Comparison of ENCODE assay signal across 19 cellular contexts in genomic region chr15:70775160-70775559, GRCh38. TPM values are rescaled to one million over a fixed set of nuclear protein-coding genes. Genes with fewer than 3 reads are reported as not detected.
DNase-seq lines count a peak whose midpoint lies in the region; ATAC-seq, FAIRE-seq and TF ChIP-seq lines count a peak whose summit lies in the region.
"Had no signal": no experiment of that assay in that cellular context is flagged by ENCODE, and none has a peak within 500 bp of the region (broad histone marks: within the 10 kb centered on the region; RNA-seq: fewer than 3 reads in every experiment).

No MANE protein-coding gene starts in this region.

- no peaks in the 10 kb centered on the region for H3K36me3 Mint-ChIP-seq in activated T-cell treated with anti-CD3 and anti-CD28 coated beads, Interleukin-2, amount 50 U/mL, for 24 hours (ENCODE audit: low read depth)
- H3K36me3 Mint-ChIP-seq: activated CD4-positive, alpha-beta memory T cell treated with anti-CD3 and anti-CD28 coated beads for 36 hours had no signal

- H3K79me2 ChIP-seq in keratinocyte (ENCODE audit: control insufficient read depth, insufficient read depth, low read length): no peaks in the 10 kb centered on the region

- H3K4me2 ChIP-seq in keratinocyte (ENCODE audit: control insufficient read depth, extremely low read depth, insufficient read depth, low read depth, low read length): peak overlapping the region; percentile 37

- H3K27ac Mint-ChIP-seq in activated T-cell treated with anti-CD3 and anti-CD28 coated beads, Interleukin-2, amount 50 U/mL, for 24 hours: no peak overlapping the region
- H3K27ac Mint-ChIP-seq: activated CD4-positive, alpha-beta memory T cell treated with anti-CD3 and anti-CD28 coated beads for 36 hours; nephron progenitor cell; T-helper 1 cell treated with Interleukin-12 subunit alpha and Interleukin-12 subunit beta and Interleukin-4 antibody, amounts not matched to agents 30 μg/mL and 1 μg/mL, for 36 hours had no signal

- no peaks in the 10 kb centered on the region for H3K9me3 Mint-ChIP-seq in activated T-cell treated with anti-CD3 and anti-CD28 coated beads, Interleukin-2, amount 50 U/mL, for 24 hours
- H3K9me3 Mint-ChIP-seq: activated CD4-positive, alpha-beta memory T cell treated with anti-CD3 and anti-CD28 coated beads for 36 hours; nephron progenitor cell; T-helper 1 cell treated with Interleukin-12 subunit alpha and Interleukin-12 subunit beta and Interleukin-4 antibody, amounts not matched to agents 30 μg/mL and 1 μg/mL, for 36 hours had no signal

- no peaks in the 10 kb centered on the region for H3K36me3 ChIP-seq in keratinocyte (ENCODE audit: control insufficient read depth in 2 of 2, extremely low read depth in 1 of 2, insufficient read depth in 2 of 2, low read length in 2 of 2)
- H3K36me3 ChIP-seq: left lung, tibial nerve had no signal

- no peak for ATAC-seq in GM19328 (IDR thresholded peaks at IDR 0.05; ENCODE audit: unreplicated experiment)
- no peak for ATAC-seq in HG03571 (IDR thresholded peaks at IDR 0.05; ENCODE audit: unreplicated experiment)
- ATAC-seq: left lung had no signal

- no peak overlapping the region for H3K4me3 Mint-ChIP-seq in activated T-cell treated with anti-CD3 and anti-CD28 coated beads, Interleukin-2, amount 50 U/mL, for 24 hours
- H3K4me3 Mint-ChIP-seq: activated CD4-positive, alpha-beta memory T cell treated with anti-CD3 and anti-CD28 coated beads for 36 hours; nephron progenitor cell; T-helper 1 cell treated with Interleukin-12 subunit alpha and Interleukin-12 subunit beta and Interleukin-4 antibody, amounts not matched to agents 30 μg/mL and 1 μg/mL, for 36 hours had no signal

- no peaks in the 10 kb centered on the region for H3K9me1 ChIP-seq in keratinocyte (ENCODE audit: control insufficient read depth, extremely low read depth, insufficient read depth, low read length)

- DNase-seq in ACHN (peak; percentile 73), HTR-8/SVneo (ENCODE audit: insufficient read length, low spot score) (peak; percentile 84), astrocyte of the hippocampus (ENCODE audit: low read depth, low spot score) (peak; percentile 71), keratinocyte (ENCODE audit: low read depth, low spot score) (no peak)
- no peak for DNase-seq in activated T-cell treated with anti-CD3 and anti-CD28 coated beads, Interleukin-2, amount 50 U/mL, for 24 hours
- DNase-seq in activated CD8-positive, alpha-beta memory T cell treated with anti-CD3 and anti-CD28 coated beads for 24 hours: no peak
- DNase-seq: activated CD4-positive, alpha-beta memory T cell treated with anti-CD3 and anti-CD28 coated beads for 36 hours; activated naive CD4-positive, alpha-beta T cell; KG1; left lung; NCI-H2081 treated with DMSO at 0.1 percent for 48 hours; nephron progenitor cell; NK-92 treated with Interleukin-12 subunit alpha and Interleukin-12 subunit beta, amount 100 ng/mL, for 24 hours had no signal

- FAIRE-seq in HTR-8/SVneo (lab: Jason Lieb, UNC) (peak; percentile 40), keratinocyte (lab: Jason Lieb, UNC) (peak; percentile 77)
- FAIRE-seq: GM18507 had no signal

- in situ Hi-C loops in ACHN (cut with HindIII; ENCODE audit: low pct_ligation_motif_present, low pct_unique_long_range_greater_than_20kb, low sequenced_read_pairs): no loop called here

- TF ChIP-seq CTCF in keratinocyte (optimal IDR thresholded peaks at IDR 0.05 in 1 of 3, IDR thresholded peaks at IDR 0.05 in 1 of 3, conservative IDR thresholded peaks at IDR 0.05 in 1 of 3; ENCODE audit: extremely low read depth in 1 of 3, insufficient read depth in 2 of 3, low read length in 3 of 3): no peak

- peaks cover 31% of the 10 kb centered on the region for H3K4me1 ChIP-seq in keratinocyte (ENCODE audit: control insufficient read depth, extremely low read depth, insufficient read depth, low read length)
- H3K4me1 ChIP-seq: left lung, tibial nerve had no signal

- no peak overlapping the region for H2AFZ ChIP-seq in keratinocyte (ENCODE audit: control insufficient read depth, low read length)

- no peaks in the 10 kb centered on the region for H3K9me3 ChIP-seq in keratinocyte (ENCODE audit: control insufficient read depth, low read depth, low read length)
- H3K9me3 ChIP-seq: left lung, tibial nerve had no signal

- no peak overlapping the region for H3K4me3 ChIP-seq in keratinocyte (ENCODE audit: control insufficient read depth in 2 of 3, extremely low read depth in 1 of 3, insufficient read depth in 2 of 3, low read depth in 1 of 3, low read length in 3 of 3)
- H3K4me3 ChIP-seq: coronary artery, left lung, tibial nerve had no signal

- peaks cover 8% of the 10 kb centered on the region for H3K27me3 Mint-ChIP-seq in activated T-cell treated with anti-CD3 and anti-CD28 coated beads, Interleukin-2, amount 50 U/mL, for 24 hours

- peaks cover 4% of the 10 kb centered on the region for H3K4me1 Mint-ChIP-seq in activated T-cell treated with anti-CD3 and anti-CD28 coated beads, Interleukin-2, amount 50 U/mL, for 24 hours (ENCODE audit: low read depth)

- H3K27ac ChIP-seq in keratinocyte (ENCODE audit: control insufficient read depth, insufficient read depth, low read length): no peak overlapping the region
- H3K27ac ChIP-seq: left lung, tibial nerve had no signal

- H3K9ac ChIP-seq in keratinocyte (ENCODE audit: control insufficient read depth, extremely low read depth, insufficient read depth, low read length): no peak overlapping the region

- H4K20me1 ChIP-seq in keratinocyte (ENCODE audit: control insufficient read depth, extremely low read depth, insufficient read depth, low read length): no peaks in the 10 kb centered on the region

- dilution Hi-C loops in keratinocyte (cut with MboI; ENCODE audit: extremely low pct_ligation_motif_present, low sequenced_read_pairs): no loop called here

- no peaks in the 10 kb centered on the region for H3K27me3 ChIP-seq in keratinocyte (ENCODE audit: control insufficient read depth, extremely low read depth, insufficient read depth, low read length)
- H3K27me3 ChIP-seq: tibial nerve had no signal

RNA-seq across cellular contexts. Expression of gene UACA, which starts 11.8 kb away (rescaled TPM):
- polyA plus RNA-seq in keratinocyte: 13.4 to 26.6 TPM (median 22.7 TPM) in 3 replicates
- 97.8 TPM for polyA plus RNA-seq in keratinocyte (2011; ENCODE audit: low read depth)
- polyA plus RNA-seq in keratinocyte (2011; cell fraction: cytosol; rRNA removed): 5.4 and 11.3 TPM in 2 replicates
- polyA plus RNA-seq in keratinocyte (2011; cell fraction: nucleus; rRNA removed): 18.3 and 24.3 TPM in 2 replicates
- polyA plus RNA-seq in keratinocyte (2012; ENCODE audit: low replicate concordance): 24.4 and 36.1 TPM in 2 replicates
- polyA minus RNA-seq in keratinocyte: 56.5 to 74.6 TPM (median 62.3 TPM) in 3 replicates
- polyA minus RNA-seq in keratinocyte (2011; cell fraction: cytosol; rRNA and poly(A)+ RNA removed): 19.2 TPM
- 23.7 and 44.8 TPM in 2 replicates for polyA minus RNA-seq in keratinocyte (2011; cell fraction: nucleus; rRNA and poly(A)+ RNA removed)

Comparison
In these comparisons a context has a peak if more than half of its experiments do, and no peak if none do; other contexts are left out.
1. DNase-seq: peak in ACHN (single experiment), HTR-8/SVneo (single experiment) and astrocyte of the hippocampus (single experiment); none in keratinocyte (single experiment), activated T-cell treated with anti-CD3 and anti-CD28 coated beads, Interleukin-2, amount 50 U/mL, for 24 hours (single experiment) and activated CD8-positive, alpha-beta memory T cell treated with anti-CD3 and anti-CD28 coated beads for 24 hours (single experiment).